8 cellular contexts compared by ENCODE assay signal in genomic region chr2:87262184-87262702, GRCh38.
DNase-seq lines count a peak whose midpoint lies in the region; ATAC-seq, FAIRE-seq and TF ChIP-seq lines count a peak whose summit lies in the region.
"Not testable (repeated sequence)": the region's sequence is repeated elsewhere in the genome, so short reads cannot be mapped to it uniquely, and the experiment has no call there.

No MANE protein-coding gene starts in this region.

- not testable (repeated sequence) for H2AK9ac ChIP-seq in IMR-90 (replicated peaks; ENCODE audit: low read depth, low read length, poor library complexity)

- DNase-seq in IMR-90; activated T-cell treated with anti-CD3 and anti-CD28 coated beads, Interleukin-2, amount 50 U/mL, for 72 hours; K562 (ENCODE audit: extremely low read depth in 1 of 4, low spot score in 3 of 4); HepG2 (ENCODE audit: low spot score); upper lobe of right lung: not testable (repeated sequence)
- peak; percentile 26 for DNase-seq in activated CD4-positive, alpha-beta memory T cell treated with anti-CD3 and anti-CD28 coated beads for 36 hours
- DNase-seq in glomerular endothelial cell (ENCODE audit: extremely low read depth, low read depth, low spot score), result peak; percentile 12

- POLR2A ChIA-PET in IMR-90 (lab: Charles Lee; ENCODE audit: unreplicated experiment); activated CD4-positive, alpha-beta memory T cell treated with anti-CD3 and anti-CD28 coated beads for 36 hours (lab: Charles Lee); K562 (lab: Yijun Ruan, JAX); HepG2 (lab: Yijun Ruan, JAX): not testable (repeated sequence)

- not testable (repeated sequence) for BruUV-seq in IMR-90 (replicated peaks; lab: Mats Ljungman, UMichigan); K562 (replicated peaks; lab: Mats Ljungman, UMichigan); HepG2 (replicated peaks; lab: Mats Ljungman, UMichigan)

- not testable (repeated sequence) for ATAC-seq in IMR-90 (ENCODE audit: low read depth); HepG2
- peak; percentile 36 to 72 for ATAC-seq in activated T-cell treated with anti-CD3 and anti-CD28 coated beads, Interleukin-2, amount 50 U/mL, for 72 hours (replicated peaks in 1 of 2)
- ATAC-seq in K562, result peak; percentile 49; the same call in 2 of the 3 replicates
- peak; percentile 13 for ATAC-seq in upper lobe of right lung

- not testable (repeated sequence) for H3K9me3 Mint-ChIP-seq in T-helper 1 cell treated with Interleukin-12 subunit alpha and Interleukin-12 subunit beta and Interleukin-4 antibody, amounts not matched to agents 30 μg/mL and 1 μg/mL, for 36 hours; activated CD4-positive, alpha-beta memory T cell treated with anti-CD3 and anti-CD28 coated beads for 36 hours; activated T-cell treated with anti-CD3 and anti-CD28 coated beads, Interleukin-2, amount 50 U/mL, for 72 hours

- not testable (repeated sequence) for H4K8ac ChIP-seq in IMR-90 (ENCODE audit: low read depth in 2 of 2, low read length in 2 of 2)

- H2BK15ac ChIP-seq in IMR-90 (ENCODE audit: low read depth, low read length), result not testable (repeated sequence)

- not testable (repeated sequence) for H3K4me3 ChIP-seq in IMR-90 (ENCODE audit: insufficient read depth, low read depth, low read length); K562; HepG2 (replicated peaks in 1 of 3; ENCODE audit: insufficient read depth in 1 of 3, low read depth in 2 of 3, low read length in 3 of 3); upper lobe of right lung

- not testable (repeated sequence) for H2BK120ac ChIP-seq in IMR-90 (ENCODE audit: low read depth, low read length)

- CTCF ChIA-PET in IMR-90 (lab: Yijun Ruan, JAX); activated CD4-positive, alpha-beta memory T cell treated with anti-CD3 and anti-CD28 coated beads for 36 hours (lab: Charles Lee); K562 (lab: Yijun Ruan, JAX; ENCODE audit: low intra/inter-chr PET ratio); HepG2 (lab: Yijun Ruan, JAX; ENCODE audit: low intra/inter-chr PET ratio, low total read pairs): not testable (repeated sequence)

- not testable (repeated sequence) for H3K4me3 Mint-ChIP-seq in T-helper 1 cell treated with Interleukin-12 subunit alpha and Interleukin-12 subunit beta and Interleukin-4 antibody, amounts not matched to agents 30 μg/mL and 1 μg/mL, for 36 hours; activated CD4-positive, alpha-beta memory T cell treated with anti-CD3 and anti-CD28 coated beads for 36 hours; activated T-cell treated with anti-CD3 and anti-CD28 coated beads, Interleukin-2, amount 50 U/mL, for 72 hours

- peaks cover 14% of the 10 kb centered on the region for H3K4me1 Mint-ChIP-seq in T-helper 1 cell treated with Interleukin-12 subunit alpha and Interleukin-12 subunit beta and Interleukin-4 antibody, amounts not matched to agents 30 μg/mL and 1 μg/mL, for 36 hours (ENCODE audit: low read depth)
- H3K4me1 Mint-ChIP-seq in activated CD4-positive, alpha-beta memory T cell treated with anti-CD3 and anti-CD28 coated beads for 36 hours (ENCODE audit: low read depth); activated T-cell treated with anti-CD3 and anti-CD28 coated beads, Interleukin-2, amount 50 U/mL, for 72 hours (ENCODE audit: low read depth): not testable (repeated sequence)

- not testable (repeated sequence) for H3K27me3 Mint-ChIP-seq in T-helper 1 cell treated with Interleukin-12 subunit alpha and Interleukin-12 subunit beta and Interleukin-4 antibody, amounts not matched to agents 30 μg/mL and 1 μg/mL, for 36 hours (ENCODE audit: low read depth); activated CD4-positive, alpha-beta memory T cell treated with anti-CD3 and anti-CD28 coated beads for 36 hours; activated T-cell treated with anti-CD3 and anti-CD28 coated beads, Interleukin-2, amount 50 U/mL, for 72 hours (ENCODE audit: low read depth)

- H3K36me3 Mint-ChIP-seq in T-helper 1 cell treated with Interleukin-12 subunit alpha and Interleukin-12 subunit beta and Interleukin-4 antibody, amounts not matched to agents 30 μg/mL and 1 μg/mL, for 36 hours (ENCODE audit: low read depth); activated CD4-positive, alpha-beta memory T cell treated with anti-CD3 and anti-CD28 coated beads for 36 hours; activated T-cell treated with anti-CD3 and anti-CD28 coated beads, Interleukin-2, amount 50 U/mL, for 72 hours (ENCODE audit: insufficient read depth in 2 of 2): not testable (repeated sequence)

- intact Hi-C loops in IMR-90 (cut with micrococcal nuclease); activated CD4-positive, alpha-beta memory T cell treated with anti-CD3 and anti-CD28 coated beads for 36 hours (cut with micrococcal nuclease); K562 (cut with micrococcal nuclease); HepG2 (cut with micrococcal nuclease; ENCODE audit: unreplicated experiment); upper lobe of right lung (cut with DNase I): not testable (repeated sequence)

- H3K9me3 ChIP-seq in IMR-90 (ENCODE audit: control insufficient read depth, insufficient read depth, low read length); K562 (replicated peaks; ENCODE audit: control insufficient read depth, insufficient read depth, low read depth, low read length); HepG2 (ENCODE audit: low read length); upper lobe of right lung: not testable (repeated sequence)

- not testable (repeated sequence) for H3K79me2 ChIP-seq in K562 (ENCODE audit: control insufficient read depth, insufficient read depth, low read length); HepG2 (ENCODE audit: insufficient read depth, low read length)

- not testable (repeated sequence) for TF ChIP-seq POLR2A in IMR-90 (IDR thresholded peaks at IDR 0.05; ENCODE audit: low read depth, low read length); K562 (conservative IDR thresholded peaks at IDR 0.05); HepG2 (IDR thresholded peaks at IDR 0.05; ENCODE audit: insufficient read depth in 1 of 2, low read depth in 2 of 2, low read length in 2 of 2)

- in situ Hi-C loops in IMR-90 (cut with MboI; ENCODE audit: low sequenced_read_pairs); K562 (cut with MboI); HepG2 (cut with HindIII; ENCODE audit: extremely low pct_ligation_motif_present, low pct_unique_long_range_greater_than_20kb): not testable (repeated sequence)

- H4K5ac ChIP-seq in IMR-90 (ENCODE audit: low read depth, low read length), result not testable (repeated sequence)

- not testable (repeated sequence) for H2AFZ ChIP-seq in IMR-90 (replicated peaks; ENCODE audit: low read length, poor library complexity); K562 (ENCODE audit: low read depth, low read length); HepG2 (ENCODE audit: low read length)

- not testable (repeated sequence) for H3K4ac ChIP-seq in IMR-90 (ENCODE audit: low read depth, low read length)

- dilution Hi-C loops in IMR-90 (cut with HindIII; ENCODE audit: low sequenced_read_pairs, unreplicated experiment), result not testable (repeated sequence)

- not testable (repeated sequence) for H3K9ac ChIP-seq in IMR-90 (ENCODE audit: low read depth, low read length); K562 (ENCODE audit: insufficient read depth in 1 of 2, low read depth in 2 of 2, low read length in 2 of 2); HepG2 (ENCODE audit: insufficient read depth, low read depth, low read length)

- H3K23ac ChIP-seq in IMR-90 (ENCODE audit: low read depth, low read length), result not testable (repeated sequence)

- H3K14ac ChIP-seq in IMR-90 (replicated peaks; ENCODE audit: low read depth, low read length), result not testable (repeated sequence)

- H3K27ac Mint-ChIP-seq in T-helper 1 cell treated with Interleukin-12 subunit alpha and Interleukin-12 subunit beta and Interleukin-4 antibody, amounts not matched to agents 30 μg/mL and 1 μg/mL, for 36 hours, result peak overlapping the region; percentile 33
- H3K27ac Mint-ChIP-seq in activated CD4-positive, alpha-beta memory T cell treated with anti-CD3 and anti-CD28 coated beads for 36 hours; activated T-cell treated with anti-CD3 and anti-CD28 coated beads, Interleukin-2, amount 50 U/mL, for 72 hours: not testable (repeated sequence)

- H2AK5ac ChIP-seq in IMR-90 (ENCODE audit: low read depth, low read length), result not testable (repeated sequence)

- not testable (repeated sequence) for H2BK20ac ChIP-seq in IMR-90 (ENCODE audit: low read depth, low read length)

- H4K20me1 ChIP-seq in IMR-90 (ENCODE audit: insufficient read depth, low read length); K562 (replicated peaks; ENCODE audit: control insufficient read depth, insufficient read depth, low read length); HepG2 (ENCODE audit: insufficient read depth, low read length): not testable (repeated sequence)

- not testable (repeated sequence) for TF ChIP-seq EP300 in K562 (IDR thresholded peaks at IDR 0.05; ENCODE audit: low read length); HepG2 (IDR thresholded peaks at IDR 0.05; ENCODE audit: low read depth in 2 of 2, low read length in 2 of 2); HepG2 (CRISPR knock-in tag; IDR thresholded peaks at IDR 0.05; ENCODE audit: borderline replicate concordance)

- not testable (repeated sequence) for TF ChIP-seq RAD21 in IMR-90 (IDR thresholded peaks at IDR 0.05; ENCODE audit: low read length); K562 (CRISPR knock-in tag; conservative IDR thresholded peaks at IDR 0.05 in 1 of 2, IDR thresholded peaks at IDR 0.05 in 1 of 2); HepG2 (CRISPR knock-in tag; IDR thresholded peaks at IDR 0.05)

- H4K91ac ChIP-seq in IMR-90 (ENCODE audit: insufficient read depth, low read depth, low read length), result not testable (repeated sequence)

- not testable (repeated sequence) for H3K27ac ChIP-seq in IMR-90 (ENCODE audit: insufficient read depth, low read length); K562 (ENCODE audit: extremely low read depth, low read depth, low read length); HepG2 (ENCODE audit: extremely low read length, insufficient read depth, low read length); upper lobe of right lung

- no CpG with 5 or more reads among the region's 4 CpGs for WGBS in IMR-90 (ENCODE audit: extremely low coverage in 2 of 2, insufficient read length in 1 of 2), 2 experiments
- 0% methylated on average over 2 of the region's 4 CpGs for WGBS in K562 (ENCODE audit: insufficient coverage, low coverage, missing lambda C conversion rate)
- WGBS in HepG2 (ENCODE audit: low lambda C conversion rate), result 38% methylated on average over 3 of the region's 4 CpGs

- H3K4me1 ChIP-seq in IMR-90 (ENCODE audit: control insufficient read depth, insufficient read depth, low read length); K562 (replicated peaks in 1 of 2; ENCODE audit: control insufficient read depth in 2 of 2, insufficient read depth in 2 of 2, low read length in 2 of 2); HepG2 (ENCODE audit: insufficient read depth, low read length); upper lobe of right lung: not testable (repeated sequence)

- not testable (repeated sequence) for TF ChIP-seq CTCF in IMR-90 (conservative IDR thresholded peaks at IDR 0.05; ENCODE audit: low read depth, low read length); K562 (IDR thresholded peaks at IDR 0.05 in 2 of 3, conservative IDR thresholded peaks at IDR 0.05 in 1 of 3; ENCODE audit: insufficient read depth in 2 of 3, low read depth in 1 of 3, low read length in 3 of 3); HepG2 (CRISPR knock-in tag; IDR thresholded peaks at IDR 0.05); upper lobe of right lung (IDR thresholded peaks at IDR 0.05)

- not testable (repeated sequence) for H3K36me3 ChIP-seq in IMR-90 (ENCODE audit: control insufficient read depth, insufficient read depth, low read length); K562 (ENCODE audit: control insufficient read depth, insufficient read depth, low read length); HepG2 (replicated peaks in 1 of 2; ENCODE audit: control insufficient read depth in 1 of 2, insufficient read depth in 2 of 2, low read length in 2 of 2); upper lobe of right lung

- not testable (repeated sequence) for H3K79me1 ChIP-seq in IMR-90 (ENCODE audit: low read depth in 1 of 2, low read length in 2 of 2)

- H3K4me2 ChIP-seq in IMR-90 (ENCODE audit: low read depth, low read length); K562 (ENCODE audit: insufficient read depth, low read length); HepG2 (ENCODE audit: low read depth, low read length): not testable (repeated sequence)

- not testable (repeated sequence) for H3K18ac ChIP-seq in IMR-90 (ENCODE audit: low read depth, low read length)

- not testable (repeated sequence) for H3K9me1 ChIP-seq in IMR-90 (ENCODE audit: insufficient read depth, low read length); K562 (ENCODE audit: control insufficient read depth, insufficient read depth, low read length)

- H3K56ac ChIP-seq in IMR-90 (ENCODE audit: extremely low read depth, insufficient read depth, low read length), result not testable (repeated sequence)

- H3K27me3 ChIP-seq in IMR-90 (ENCODE audit: control insufficient read depth, insufficient read depth, low read length); K562 (ENCODE audit: control insufficient read depth in 2 of 2, insufficient read depth in 2 of 2, low read length in 2 of 2); HepG2 (ENCODE audit: control insufficient read depth in 1 of 2, insufficient read depth in 2 of 2, low read length in 2 of 2); upper lobe of right lung: not testable (repeated sequence)

- FAIRE-seq in K562 (lab: Jason Lieb, UNC), result not testable (repeated sequence)
- FAIRE-seq in HepG2 (lab: Jason Lieb, UNC), result peak; percentile 60

- H2BK5ac ChIP-seq in IMR-90 (ENCODE audit: low read depth, low read length, poor library complexity, severe bottlenecking), result peak overlapping the region; percentile 39
